Comparison of ENCODE assay signal across 10 cellular contexts in the genomic region with DNA sequence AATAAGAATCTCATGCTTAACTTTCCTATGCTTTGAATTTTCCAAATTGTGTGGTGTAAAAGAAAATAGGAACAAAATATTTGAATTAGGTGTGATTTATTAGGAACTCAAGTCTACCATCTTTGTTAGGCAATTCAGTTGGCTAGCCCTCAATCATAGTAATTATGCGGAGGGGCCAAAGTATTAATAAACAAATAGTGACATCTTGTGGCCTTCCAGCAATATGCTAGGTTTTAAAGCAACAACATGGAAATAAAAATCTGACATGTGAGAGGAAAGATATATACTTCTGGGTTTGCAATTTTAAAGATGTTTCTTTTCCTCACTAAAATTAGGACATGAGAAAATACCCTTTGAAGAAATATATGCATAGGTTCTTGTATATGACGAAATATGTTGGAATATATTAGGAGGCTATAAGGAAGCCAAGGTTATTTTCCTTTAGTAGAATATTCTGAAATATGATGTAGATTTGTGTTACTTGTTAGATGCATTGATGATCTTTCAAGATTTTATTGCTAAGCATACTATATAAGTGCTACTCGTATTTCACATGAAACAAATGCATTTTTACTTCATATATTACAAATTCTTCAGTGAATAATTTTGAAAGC.
A peak's percentile ranks its signal among the peaks of the same experiment; 100 is the strongest.
DNase-seq lines count a peak whose midpoint lies in the region; ATAC-seq, FAIRE-seq and TF ChIP-seq lines count a peak whose summit lies in the region.
"Had no signal": no experiment of that assay in that cellular context is flagged by ENCODE, and none has a peak within 500 bp of the region (broad histone marks: within the 10 kb centered on the region; RNA-seq: fewer than 3 reads in every experiment).

No MANE protein-coding gene starts in this region.

- DNase-seq in CD14-positive monocyte (ENCODE audit: low spot score) (no peak), HFFc6 (peak; percentile 52), NCI-H69 (lab: John Stamatoyannopoulos, UW) (peak; percentile 70), bronchial epithelial cell (ENCODE audit: low read depth) (peak; percentile 60), mesendoderm (peak; percentile 51), GM12892 (ENCODE audit: insufficient read length) (no peak), middle frontal gyrus (ENCODE audit: extremely low spot score, low spot score) (no peak)

- no peak overlapping the region for H4K8ac ChIP-seq in mesendoderm (ENCODE audit: low read depth, low read length)

- no peak overlapping the region for H3K4ac ChIP-seq in mesendoderm (ENCODE audit: low read depth, low read length)

- no peak overlapping the region for H3K23ac ChIP-seq in mesendoderm (ENCODE audit: low read length)

- no peak for TF ChIP-seq POLR2A in GM12892 (IDR thresholded peaks at IDR 0.05; ENCODE audit: low read depth, low read length)

- H2BK5ac ChIP-seq in mesendoderm (ENCODE audit: low read length): no peak overlapping the region

- TF ChIP-seq CTCF in CD14-positive monocyte (IDR thresholded peaks at IDR 0.05) (peak; percentile 57), HFFc6 (IDR thresholded peaks at IDR 0.05) (peak; percentile 81), bronchial epithelial cell (IDR thresholded peaks at IDR 0.05; ENCODE audit: insufficient read depth, low read length, severe bottlenecking) (peak; percentile 42)

- H3K4me1 ChIP-seq in mesendoderm (ENCODE audit: control insufficient read depth, low read depth, low read length): no peaks in the 10 kb centered on the region

- intact Hi-C loops in CD14-positive monocyte (cut with micrococcal nuclease): no loop called here

- no peak overlapping the region for H3K27ac ChIP-seq in mesendoderm (ENCODE audit: low read depth, low read length)
- H3K27ac ChIP-seq: epithelial cell of prostate had no signal

- no peak overlapping the region for H4K5ac ChIP-seq in mesendoderm (ENCODE audit: low read length)

- no peak overlapping the region for H3K4me2 ChIP-seq in mesendoderm (ENCODE audit: low read length)

- H3K4me3 ChIP-seq in bronchial epithelial cell (ENCODE audit: low read depth, low read length) (no peak overlapping the region), mesendoderm (ENCODE audit: low read length) (no peak overlapping the region)

- H3K36me3 Mint-ChIP-seq in CD14-positive monocyte: no peaks in the 10 kb centered on the region
- H3K36me3 Mint-ChIP-seq in HFFc6 (ENCODE audit: low read depth): no peaks in the 10 kb centered on the region

- H3K4me3 Mint-ChIP-seq in CD14-positive monocyte (no peak overlapping the region), HFFc6 (no peak overlapping the region)
- H3K4me3 Mint-ChIP-seq: stimulated activated naive CD8-positive, alpha-beta T cell treated with anti-CD3 and anti-CD28 coated beads, Interleukin-15, Interleukin-2, amounts not matched to agents 100 ng/mL and 50 ng/mL, for 24 hours had no signal

- ATAC-seq in HG03095 (IDR thresholded peaks at IDR 0.05; ENCODE audit: unreplicated experiment): no peak

- H3K27ac Mint-ChIP-seq in CD14-positive monocyte (no peak overlapping the region), HFFc6 (no peak overlapping the region)
- H3K27ac Mint-ChIP-seq: stimulated activated naive CD8-positive, alpha-beta T cell treated with anti-CD3 and anti-CD28 coated beads, Interleukin-15, Interleukin-2, amounts not matched to agents 100 ng/mL and 50 ng/mL, for 24 hours had no signal

- no peak overlapping the region for H3K56ac ChIP-seq in mesendoderm (ENCODE audit: low read length)

- no peak overlapping the region for H3K9ac ChIP-seq in mesendoderm (ENCODE audit: low read length)

- WGBS in mesendoderm (ENCODE audit: extremely low coverage, insufficient coverage, low lambda C conversion rate): no CpG with 5 or more reads among the region's 3 CpGs

- H3K9me3 Mint-ChIP-seq in CD14-positive monocyte (peaks cover 0 to 8% (median 5%) of the 10 kb centered on the region in 7 donors), HFFc6 (no peaks in the 10 kb centered on the region; the same call in 1 of the 2 replicates)
- H3K9me3 Mint-ChIP-seq: stimulated activated naive CD8-positive, alpha-beta T cell treated with anti-CD3 and anti-CD28 coated beads, Interleukin-15, Interleukin-2, amounts not matched to agents 100 ng/mL and 50 ng/mL, for 24 hours had no signal

- H2BK120ac ChIP-seq in mesendoderm (ENCODE audit: low read depth, low read length): no peak overlapping the region

- no peak overlapping the region for H2AK5ac ChIP-seq in mesendoderm (ENCODE audit: low read length)

- H3K18ac ChIP-seq in mesendoderm (ENCODE audit: low read length): no peak overlapping the region

- H3K36me3 ChIP-seq in bronchial epithelial cell (ENCODE audit: control insufficient read depth, insufficient read depth, low read length) (no peaks in the 10 kb centered on the region), mesendoderm (ENCODE audit: control insufficient read depth, insufficient read depth, low read length) (no peaks in the 10 kb centered on the region)

- H3K27me3 ChIP-seq in bronchial epithelial cell (ENCODE audit: control insufficient read depth, insufficient read depth, low read length) (no peaks in the 10 kb centered on the region), mesendoderm (ENCODE audit: insufficient read depth, low read length, poor library complexity) (no peaks in the 10 kb centered on the region)

- peaks cover 12% of the 10 kb centered on the region for H3K4me1 Mint-ChIP-seq in CD14-positive monocyte
- H3K4me1 Mint-ChIP-seq in HFFc6 (ENCODE audit: low read depth): peaks cover 9% of the 10 kb centered on the region

- H3K79me2 ChIP-seq in mesendoderm (ENCODE audit: control insufficient read depth, insufficient read depth, low read length): no peaks in the 10 kb centered on the region

- H2BK15ac ChIP-seq in mesendoderm (replicated peaks; ENCODE audit: low read depth): no peak overlapping the region

- H3K79me1 ChIP-seq in mesendoderm (ENCODE audit: low read length): no peaks in the 10 kb centered on the region

- H3K27me3 Mint-ChIP-seq in CD14-positive monocyte (ENCODE audit: low read depth in 3 of 3): peaks cover 5 to 14% (median 9%) of the 10 kb centered on the region in 3 donors
- peaks cover 22% of the 10 kb centered on the region for H3K27me3 Mint-ChIP-seq in HFFc6 (ENCODE audit: insufficient read depth)

- FAIRE-seq in bronchial epithelial cell (lab: Jason Lieb, UNC) (no peak), GM12892 (lab: Jason Lieb, UNC) (no peak)

Comparison
In these comparisons a context has a peak if more than half of its experiments do, and no peak if none do; other contexts are left out.
1. DNase-seq: peak in HFFc6 (single experiment), NCI-H69 (single experiment), bronchial epithelial cell (single experiment) and mesendoderm (single experiment); none in CD14-positive monocyte (single experiment), GM12892 (single experiment) and middle frontal gyrus (single experiment).
2. Peak in every context shown above with its lines, with median percentiles within 50 percentile points of each other: CTCF ChIP-seq.